8 cellular contexts compared by ENCODE assay signal in the genomic region with DNA sequence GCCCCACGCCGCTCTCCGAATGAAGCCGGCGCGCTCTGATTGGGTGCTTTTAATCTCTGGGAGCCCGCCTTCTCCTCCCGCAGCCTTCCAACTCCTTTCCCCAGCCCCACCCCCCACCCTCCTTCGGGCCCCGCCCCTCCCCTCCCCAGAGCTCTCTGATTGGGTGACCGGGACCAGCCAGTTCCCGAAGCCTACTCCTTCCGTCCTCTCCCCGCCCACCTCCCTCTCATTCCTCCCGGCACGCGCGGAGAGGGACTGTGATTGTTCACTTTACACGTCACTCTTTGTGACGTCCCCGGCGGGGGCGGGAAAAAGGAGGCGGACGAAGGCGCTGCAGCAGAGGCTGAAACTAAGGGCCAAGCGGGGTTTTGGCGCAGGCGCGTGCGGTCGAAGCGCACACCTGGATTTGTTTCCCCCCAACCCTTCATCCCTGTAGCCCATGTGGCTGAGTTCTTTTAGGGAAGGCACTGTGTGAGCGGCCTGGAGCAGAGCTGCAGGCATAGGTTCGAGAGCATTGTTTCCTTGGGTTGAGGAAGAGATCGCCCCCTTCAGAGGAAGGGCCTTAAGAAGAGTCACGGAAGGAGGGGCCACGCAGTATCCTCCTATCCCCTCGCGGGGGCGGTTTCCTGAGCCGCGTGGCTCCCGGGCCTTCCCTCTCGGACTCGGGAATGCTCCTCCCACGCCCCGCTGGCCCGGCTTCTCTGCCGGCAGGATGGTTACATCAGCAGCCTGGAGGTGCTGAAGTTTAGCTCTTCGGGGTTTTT.
A peak's percentile ranks its signal among the peaks of the same experiment; 100 is the strongest.
DNase-seq lines count a peak whose midpoint lies in the region; ATAC-seq and TF ChIP-seq lines count a peak whose summit lies in the region.

A gene (minus strand): TSS at position 21 of the 764 bp plus-strand sequence. CDS start 361 bp downstream, outside the sequence.

- no peaks in the 10 kb centered on the region for H3K27me3 Mint-ChIP-seq in nephron progenitor cell (ENCODE audit: low read depth, poor library complexity)
- H3K27me3 Mint-ChIP-seq in stimulated activated naive CD8-positive, alpha-beta T cell treated with anti-CD3 and anti-CD28 coated beads, Interleukin-15, amount 100 ng/mL, for 72 hours, result no peaks in the 10 kb centered on the region

- H3K9me2 ChIP-seq in MM.1S (replicated peaks; ENCODE audit: insufficient read depth, low read length), result no peaks in the 10 kb centered on the region

- TF ChIP-seq CTCF in MM.1S (IDR thresholded peaks at IDR 0.05; ENCODE audit: low read length) (peak; percentile 26), nephron progenitor cell (IDR thresholded peaks at IDR 0.05) (no peak)

- peaks cover 13% of the 10 kb centered on the region for H3F3A ChIP-seq in MM.1S (ENCODE audit: insufficient read depth, low read length)

- H3K79me2 ChIP-seq in MM.1S (ENCODE audit: low read length), result peaks cover 40% of the 10 kb centered on the region

- no peaks in the 10 kb centered on the region for H3K36me3 ChIP-seq in MM.1S (replicated peaks; ENCODE audit: insufficient read depth, low read length)

- ATAC-seq in stimulated activated naive CD8-positive, alpha-beta T cell treated with anti-CD3 and anti-CD28 coated beads, Interleukin-15, amount 100 ng/mL, for 72 hours, result peak; percentile 85

- H3K4me1 ChIP-seq in MM.1S (ENCODE audit: low read length), result peaks cover 8% of the 10 kb centered on the region; the same call in 1 of the 2 replicates

- H3K27ac ChIP-seq in MM.1S (ENCODE audit: low read length), result peak within 1 kb of the TSS; percentile 97

- H3K4me3 ChIP-seq in MM.1S (ENCODE audit: low read length), result peak within 1 kb of the TSS; percentile 99

- H3K27ac Mint-ChIP-seq in nephron progenitor cell, result peak within 1 kb of the TSS; percentile 100
- H3K27ac Mint-ChIP-seq in stimulated activated naive CD8-positive, alpha-beta T cell treated with anti-CD3 and anti-CD28 coated beads, Interleukin-15, amount 100 ng/mL, for 72 hours, result peak within 1 kb of the TSS; percentile 97

- peaks cover 8% of the 10 kb centered on the region for H3K36me3 Mint-ChIP-seq in nephron progenitor cell (ENCODE audit: low read depth)

- peaks cover 7% of the 10 kb centered on the region for H3K9me3 Mint-ChIP-seq in nephron progenitor cell
- H3K9me3 Mint-ChIP-seq in stimulated activated naive CD8-positive, alpha-beta T cell treated with anti-CD3 and anti-CD28 coated beads, Interleukin-15, amount 100 ng/mL, for 72 hours, result peaks cover 0 to 3% of the 10 kb centered on the region in 2 donors

- peak within 1 kb of the TSS; percentile 85 for H3K4me2 ChIP-seq in MM.1S (ENCODE audit: low read depth, low read length)

- peak within 1 kb of the TSS; percentile 97 for H3K9ac ChIP-seq in MM.1S (ENCODE audit: low read length)

- peak within 1 kb of the TSS; percentile 93 for H2AFZ ChIP-seq in MM.1S (ENCODE audit: low read length)

- peak within 1 kb of the TSS; percentile 88 for H3K4me3 Mint-ChIP-seq in nephron progenitor cell
- peak within 1 kb of the TSS; percentile 84 to 96 for H3K4me3 Mint-ChIP-seq in stimulated activated naive CD8-positive, alpha-beta T cell treated with anti-CD3 and anti-CD28 coated beads, Interleukin-15, amount 100 ng/mL, for 72 hours

- no peaks in the 10 kb centered on the region for H3K27me3 ChIP-seq in MM.1S (replicated peaks; ENCODE audit: insufficient read depth, low read length)

- DNase-seq in GF-D8 (lab: John Stamatoyannopoulos, UW) (peak; percentile 100), HCEC 1CT (peak; percentile 98), MM.1S (peak; percentile 99), SIG-M5 (lab: John Stamatoyannopoulos, UW) (peak; percentile 96), activated gamma-delta T cell (lab: John Stamatoyannopoulos, UW) (peak; percentile 91), fibroblast of the conjunctiva (ENCODE audit: low read depth) (peak; percentile 98), nephron progenitor cell (peak; percentile 99)
- DNase-seq in stimulated activated naive CD8-positive, alpha-beta T cell treated with anti-CD3 and anti-CD28 coated beads, Interleukin-15, amount 100 ng/mL, for 72 hours, result peak; percentile 99

- H3K9me3 ChIP-seq in MM.1S (replicated peaks; ENCODE audit: insufficient read depth, low read length), result no peaks in the 10 kb centered on the region

- peaks cover 6% of the 10 kb centered on the region; the same call in 1 of the 2 replicates for H4K20me1 ChIP-seq in MM.1S (ENCODE audit: insufficient read depth, low read length)

- H3K4me1 Mint-ChIP-seq in nephron progenitor cell, result peaks cover 24% of the 10 kb centered on the region
- peaks cover 28% of the 10 kb centered on the region for H3K4me1 Mint-ChIP-seq in stimulated activated naive CD8-positive, alpha-beta T cell treated with anti-CD3 and anti-CD28 coated beads, Interleukin-15, amount 100 ng/mL, for 72 hours

Comparison
In these comparisons a context has a peak if more than half of its experiments do, and no peak if none do; other contexts are left out.
1. Peak in every context shown above with its lines: DNase-seq, ATAC-seq, H3K4me3 ChIP-seq and H3K27ac ChIP-seq.